In genomic region chr22:38656256-38657148, GRCh38 we compare ENCODE assay signal across 1 cellular context.
A peak's percentile ranks its signal among the peaks of the same experiment; 100 is the strongest.
TF ChIP-seq lines count a peak whose summit lies in the region.

TSS of gene CBY1 (plus strand) at chr22:38656638. CDS start at chr22:38668055, 11,417 bp downstream.
TSS of gene FAM227A (minus strand) at chr22:38656392. CDS start at chr22:38650168, 6,224 bp downstream.

TF ChIP-seq in HEK293, 187 proteins besides CTCF, POLR2A, EP300 and RAD21 (continued from another document):
- TF ChIP-seq ZEB2 (tag by site-specific recombination; IDR thresholded peaks at IDR 0.05) (peak; percentile 47), IKZF3 (tag by site-specific recombination; IDR thresholded peaks at IDR 0.05) (0 out of 2 replicates have a peak, but pooled peaks have one; percentile 23), ZNF76 (tag by site-specific recombination; IDR thresholded peaks at IDR 0.05; ENCODE audit: borderline replicate concordance, low read depth) (peak; percentile 41; the same call in 1 of the 2 replicates), OSR2 (tag by site-specific recombination; IDR thresholded peaks at IDR 0.05) (no peak), GFI1B (tag by site-specific recombination; IDR thresholded peaks at IDR 0.05) (no peak), SP2 (tag by site-specific recombination; IDR thresholded peaks at IDR 0.05) (peak; percentile 55), ZIC2 (tag by site-specific recombination; IDR thresholded peaks at IDR 0.05) (peak; percentile 19; the same call in 1 of the 2 replicates), ZNF121 (tag by site-specific recombination; IDR thresholded peaks at IDR 0.05) (no peak), ZSCAN16 (tag by site-specific recombination; IDR thresholded peaks at IDR 0.05) (no peak), ZBTB10 (tag by site-specific recombination; IDR thresholded peaks at IDR 0.05) (peak; percentile 75), SP3 (tag by site-specific recombination; IDR thresholded peaks at IDR 0.05) (peak; percentile 73), TCF7L2 (IDR thresholded peaks at IDR 0.05; ENCODE audit: borderline replicate concordance, low read depth, low read length) (peak; percentile 72), ZNF501 (tag by site-specific recombination; IDR thresholded peaks at IDR 0.05) (peak; percentile 18; the same call in 1 of the 2 replicates), SCRT2 (tag by site-specific recombination; IDR thresholded peaks at IDR 0.05) (no peak), ZNF670 (tag by site-specific recombination; IDR thresholded peaks at IDR 0.05; ENCODE audit: low read depth) (no peak), OVOL3 (tag by site-specific recombination; IDR thresholded peaks at IDR 0.05) (no peak), KLF1 (tag by site-specific recombination; IDR thresholded peaks at IDR 0.05) (no peak), PBX3 (CRISPR knock-in tag; IDR thresholded peaks at IDR 0.05) (no peak; the same call in 1 of the 2 replicates), KLF16 (tag by site-specific recombination; IDR thresholded peaks at IDR 0.05) (peak; percentile 58; the same call in 1 of the 2 replicates), YY1 (tag by site-specific recombination; IDR thresholded peaks at IDR 0.05) (peak; percentile 50), ZNF830 (tag by site-specific recombination; IDR thresholded peaks at IDR 0.05; ENCODE audit: low read depth) (no peak), KLF10 (tag by site-specific recombination; IDR thresholded peaks at IDR 0.05) (peak; percentile 7; the same call in 1 of the 2 replicates), KLF8 (tag by site-specific recombination; IDR thresholded peaks at IDR 0.05) (peak; percentile 34; the same call in 1 of the 2 replicates), HIC1 (tag by site-specific recombination; IDR thresholded peaks at IDR 0.05) (no peak)
